Comparison of ENCODE assay signal across 1 cellular context in genomic region chr14:56055521-56055920, GRCh38.
TF ChIP-seq lines count a peak whose summit lies in the region.

No MANE protein-coding gene starts in this region.

TF ChIP-seq in GM23338, 12 proteins besides CTCF, POLR2A, EP300 and RAD21 (continued from another document):
- TF ChIP-seq ZNF462 (CRISPR knock-in tag; IDR thresholded peaks at IDR 0.05) (no peak), POLR2AphosphoS5 (IDR thresholded peaks at IDR 0.05; ENCODE audit: low read depth) (no peak), ZNF114 (CRISPR knock-in tag; IDR thresholded peaks at IDR 0.05) (no peak), JUNB (IDR thresholded peaks at IDR 0.05; ENCODE audit: unreplicated experiment) (no peak), NANOG (IDR thresholded peaks at IDR 0.05; ENCODE audit: borderline replicate concordance) (no peak), REST (IDR thresholded peaks at IDR 0.05; ENCODE audit: unreplicated experiment) (no peak), EZH2phosphoT487 (IDR thresholded peaks at IDR 0.05; ENCODE audit: unreplicated experiment) (no peak), ETS1 (IDR thresholded peaks at IDR 0.05) (no peak), STAT1 (IDR thresholded peaks at IDR 0.05; ENCODE audit: unreplicated experiment) (no peak)
